In the genomic region with DNA sequence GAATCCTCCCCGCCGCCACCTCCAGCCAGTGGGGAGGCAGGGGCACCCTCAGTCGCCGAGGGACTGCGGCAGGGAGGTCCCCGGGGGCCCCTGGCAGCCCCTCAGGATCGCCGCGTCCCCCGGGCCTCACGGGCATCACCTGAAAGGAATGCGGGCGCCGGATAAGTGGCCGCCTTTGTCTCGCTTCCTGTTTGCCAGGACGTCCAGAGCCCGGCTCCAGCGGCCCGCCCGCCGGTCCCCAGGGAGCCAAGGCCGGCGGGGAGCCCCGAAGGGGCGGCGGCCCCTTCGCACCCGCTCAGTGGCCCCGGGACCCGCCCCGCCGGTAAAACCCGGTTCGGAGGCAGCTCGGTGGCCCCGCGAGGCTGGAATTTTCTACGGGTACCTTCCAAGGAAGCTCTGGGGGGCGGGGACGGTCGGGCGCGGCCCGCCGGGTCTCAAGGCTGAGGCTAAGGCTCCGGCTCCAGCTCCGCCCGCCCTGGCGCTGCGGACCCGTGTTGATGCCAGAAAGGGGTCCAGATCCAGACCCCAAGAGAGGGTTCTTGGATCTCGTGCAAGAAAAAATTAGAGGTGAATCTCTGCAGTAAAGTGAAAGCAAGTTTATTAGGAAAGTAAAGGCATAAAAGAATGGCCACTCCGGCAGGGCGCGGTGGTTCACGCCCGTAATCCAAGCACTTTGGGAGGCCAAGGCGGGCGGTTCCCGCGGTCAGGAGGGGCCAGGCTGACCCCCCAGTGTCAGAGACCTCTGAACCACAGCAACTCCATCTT, we compare ENCODE assay signal across 1 cellular context.
TF ChIP-seq lines count a peak whose summit lies in the region.

No MANE protein-coding gene starts in this region.

TF ChIP-seq in WTC11, 78 proteins besides CTCF, POLR2A, EP300 and RAD21 (continued from another document):
- TF ChIP-seq, protein P1, sequence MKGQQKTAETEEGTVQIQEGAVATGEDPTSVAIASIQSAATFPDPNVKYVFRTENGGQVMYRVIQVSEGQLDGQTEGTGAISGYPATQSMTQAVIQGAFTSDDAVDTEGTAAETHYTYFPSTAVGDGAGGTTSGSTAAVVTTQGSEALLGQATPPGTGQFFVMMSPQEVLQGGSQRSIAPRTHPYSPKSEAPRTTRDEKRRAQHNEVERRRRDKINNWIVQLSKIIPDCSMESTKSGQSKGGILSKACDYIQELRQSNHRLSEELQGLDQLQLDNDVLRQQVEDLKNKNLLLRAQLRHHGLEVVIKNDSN (CRISPR knock-in tag; IDR thresholded peaks at IDR 0.05), result no peak
- no peak for TF ChIP-seq ZNF121 (CRISPR knock-in tag; IDR thresholded peaks at IDR 0.05)
- TF ChIP-seq TEAD1 (CRISPR knock-in tag; IDR thresholded peaks at IDR 0.05), result no peak
- no peak for TF ChIP-seq MXD4 (CRISPR knock-in tag; IDR thresholded peaks at IDR 0.05; ENCODE audit: borderline replicate concordance)
- TF ChIP-seq, protein P2, sequence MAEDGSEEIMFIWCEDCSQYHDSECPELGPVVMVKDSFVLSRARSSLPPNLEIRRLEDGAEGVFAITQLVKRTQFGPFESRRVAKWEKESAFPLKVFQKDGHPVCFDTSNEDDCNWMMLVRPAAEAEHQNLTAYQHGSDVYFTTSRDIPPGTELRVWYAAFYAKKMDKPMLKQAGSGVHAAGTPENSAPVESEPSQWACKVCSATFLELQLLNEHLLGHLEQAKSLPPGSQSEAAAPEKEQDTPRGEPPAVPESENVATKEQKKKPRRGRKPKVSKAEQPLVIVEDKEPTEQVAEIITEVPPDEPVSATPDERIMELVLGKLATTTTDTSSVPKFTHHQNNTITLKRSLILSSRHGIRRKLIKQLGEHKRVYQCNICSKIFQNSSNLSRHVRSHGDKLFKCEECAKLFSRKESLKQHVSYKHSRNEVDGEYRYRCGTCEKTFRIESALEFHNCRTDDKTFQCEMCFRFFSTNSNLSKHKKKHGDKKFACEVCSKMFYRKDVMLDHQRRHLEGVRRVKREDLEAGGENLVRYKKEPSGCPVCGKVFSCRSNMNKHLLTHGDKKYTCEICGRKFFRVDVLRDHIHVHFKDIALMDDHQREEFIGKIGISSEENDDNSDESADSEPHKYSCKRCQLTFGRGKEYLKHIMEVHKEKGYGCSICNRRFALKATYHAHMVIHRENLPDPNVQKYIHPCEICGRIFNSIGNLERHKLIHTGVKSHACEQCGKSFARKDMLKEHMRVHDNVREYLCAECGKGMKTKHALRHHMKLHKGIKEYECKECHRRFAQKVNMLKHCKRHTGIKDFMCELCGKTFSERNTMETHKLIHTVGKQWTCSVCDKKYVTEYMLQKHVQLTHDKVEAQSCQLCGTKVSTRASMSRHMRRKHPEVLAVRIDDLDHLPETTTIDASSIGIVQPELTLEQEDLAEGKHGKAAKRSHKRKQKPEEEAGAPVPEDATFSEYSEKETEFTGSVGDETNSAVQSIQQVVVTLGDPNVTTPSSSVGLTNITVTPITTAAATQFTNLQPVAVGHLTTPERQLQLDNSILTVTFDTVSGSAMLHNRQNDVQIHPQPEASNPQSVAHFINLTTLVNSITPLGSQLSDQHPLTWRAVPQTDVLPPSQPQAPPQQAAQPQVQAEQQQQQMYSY (CRISPR knock-in tag; IDR thresholded peaks at IDR 0.05), result no peak; the same call in 1 of the 2 replicates
- TF ChIP-seq, protein P3, sequence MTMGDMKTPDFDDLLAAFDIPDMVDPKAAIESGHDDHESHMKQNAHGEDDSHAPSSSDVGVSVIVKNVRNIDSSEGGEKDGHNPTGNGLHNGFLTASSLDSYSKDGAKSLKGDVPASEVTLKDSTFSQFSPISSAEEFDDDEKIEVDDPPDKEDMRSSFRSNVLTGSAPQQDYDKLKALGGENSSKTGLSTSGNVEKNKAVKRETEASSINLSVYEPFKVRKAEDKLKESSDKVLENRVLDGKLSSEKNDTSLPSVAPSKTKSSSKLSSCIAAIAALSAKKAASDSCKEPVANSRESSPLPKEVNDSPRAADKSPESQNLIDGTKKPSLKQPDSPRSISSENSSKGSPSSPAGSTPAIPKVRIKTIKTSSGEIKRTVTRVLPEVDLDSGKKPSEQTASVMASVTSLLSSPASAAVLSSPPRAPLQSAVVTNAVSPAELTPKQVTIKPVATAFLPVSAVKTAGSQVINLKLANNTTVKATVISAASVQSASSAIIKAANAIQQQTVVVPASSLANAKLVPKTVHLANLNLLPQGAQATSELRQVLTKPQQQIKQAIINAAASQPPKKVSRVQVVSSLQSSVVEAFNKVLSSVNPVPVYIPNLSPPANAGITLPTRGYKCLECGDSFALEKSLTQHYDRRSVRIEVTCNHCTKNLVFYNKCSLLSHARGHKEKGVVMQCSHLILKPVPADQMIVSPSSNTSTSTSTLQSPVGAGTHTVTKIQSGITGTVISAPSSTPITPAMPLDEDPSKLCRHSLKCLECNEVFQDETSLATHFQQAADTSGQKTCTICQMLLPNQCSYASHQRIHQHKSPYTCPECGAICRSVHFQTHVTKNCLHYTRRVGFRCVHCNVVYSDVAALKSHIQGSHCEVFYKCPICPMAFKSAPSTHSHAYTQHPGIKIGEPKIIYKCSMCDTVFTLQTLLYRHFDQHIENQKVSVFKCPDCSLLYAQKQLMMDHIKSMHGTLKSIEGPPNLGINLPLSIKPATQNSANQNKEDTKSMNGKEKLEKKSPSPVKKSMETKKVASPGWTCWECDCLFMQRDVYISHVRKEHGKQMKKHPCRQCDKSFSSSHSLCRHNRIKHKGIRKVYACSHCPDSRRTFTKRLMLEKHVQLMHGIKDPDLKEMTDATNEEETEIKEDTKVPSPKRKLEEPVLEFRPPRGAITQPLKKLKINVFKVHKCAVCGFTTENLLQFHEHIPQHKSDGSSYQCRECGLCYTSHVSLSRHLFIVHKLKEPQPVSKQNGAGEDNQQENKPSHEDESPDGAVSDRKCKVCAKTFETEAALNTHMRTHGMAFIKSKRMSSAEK (CRISPR knock-in tag; IDR thresholded peaks at IDR 0.05; ENCODE audit: borderline replicate concordance), result no peak
- no peak for TF ChIP-seq EMX1 (CRISPR knock-in tag; IDR thresholded peaks at IDR 0.05)
- TF ChIP-seq TCF7 (CRISPR knock-in tag; IDR thresholded peaks at IDR 0.05; ENCODE audit: low read depth), result no peak
- TF ChIP-seq, protein P4, sequence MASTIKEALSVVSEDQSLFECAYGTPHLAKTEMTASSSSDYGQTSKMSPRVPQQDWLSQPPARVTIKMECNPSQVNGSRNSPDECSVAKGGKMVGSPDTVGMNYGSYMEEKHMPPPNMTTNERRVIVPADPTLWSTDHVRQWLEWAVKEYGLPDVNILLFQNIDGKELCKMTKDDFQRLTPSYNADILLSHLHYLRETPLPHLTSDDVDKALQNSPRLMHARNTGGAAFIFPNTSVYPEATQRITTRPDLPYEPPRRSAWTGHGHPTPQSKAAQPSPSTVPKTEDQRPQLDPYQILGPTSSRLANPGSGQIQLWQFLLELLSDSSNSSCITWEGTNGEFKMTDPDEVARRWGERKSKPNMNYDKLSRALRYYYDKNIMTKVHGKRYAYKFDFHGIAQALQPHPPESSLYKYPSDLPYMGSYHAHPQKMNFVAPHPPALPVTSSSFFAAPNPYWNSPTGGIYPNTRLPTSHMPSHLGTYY (CRISPR knock-in tag; IDR thresholded peaks at IDR 0.05), result no peak
